In the genomic region with DNA sequence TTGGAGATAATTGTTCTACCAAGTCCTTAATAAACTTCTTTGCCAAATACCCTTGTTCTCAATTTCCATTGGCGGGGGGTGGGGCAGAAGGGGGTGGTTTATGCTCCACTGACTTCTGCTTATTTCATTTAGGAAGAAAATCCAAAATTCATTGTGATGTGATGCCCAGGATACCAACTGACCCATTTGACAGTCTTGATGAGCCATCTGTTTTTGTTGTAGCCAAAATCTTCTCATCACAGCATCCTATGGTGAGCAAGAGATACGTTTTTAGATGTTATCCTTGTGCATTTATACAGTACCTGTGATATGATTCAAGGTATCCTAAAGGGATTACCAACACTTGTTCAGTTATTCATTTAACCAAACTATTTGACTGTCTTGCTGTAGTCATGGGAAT, we compare ENCODE assay signal across 2 cellular contexts.
"Had no signal": no experiment of that assay in that cellular context is flagged by ENCODE, and none has a peak within 500 bp of the region (broad histone marks: within the 10 kb centered on the region; RNA-seq: fewer than 3 reads in every experiment).

No MANE protein-coding gene starts in this region.

- H3K4me3 ChIP-seq: GM12878 had no signal

- DNase-seq: GF-D8 had no signal
